ENCODE assay signal across 10 cellular contexts in the genomic region with DNA sequence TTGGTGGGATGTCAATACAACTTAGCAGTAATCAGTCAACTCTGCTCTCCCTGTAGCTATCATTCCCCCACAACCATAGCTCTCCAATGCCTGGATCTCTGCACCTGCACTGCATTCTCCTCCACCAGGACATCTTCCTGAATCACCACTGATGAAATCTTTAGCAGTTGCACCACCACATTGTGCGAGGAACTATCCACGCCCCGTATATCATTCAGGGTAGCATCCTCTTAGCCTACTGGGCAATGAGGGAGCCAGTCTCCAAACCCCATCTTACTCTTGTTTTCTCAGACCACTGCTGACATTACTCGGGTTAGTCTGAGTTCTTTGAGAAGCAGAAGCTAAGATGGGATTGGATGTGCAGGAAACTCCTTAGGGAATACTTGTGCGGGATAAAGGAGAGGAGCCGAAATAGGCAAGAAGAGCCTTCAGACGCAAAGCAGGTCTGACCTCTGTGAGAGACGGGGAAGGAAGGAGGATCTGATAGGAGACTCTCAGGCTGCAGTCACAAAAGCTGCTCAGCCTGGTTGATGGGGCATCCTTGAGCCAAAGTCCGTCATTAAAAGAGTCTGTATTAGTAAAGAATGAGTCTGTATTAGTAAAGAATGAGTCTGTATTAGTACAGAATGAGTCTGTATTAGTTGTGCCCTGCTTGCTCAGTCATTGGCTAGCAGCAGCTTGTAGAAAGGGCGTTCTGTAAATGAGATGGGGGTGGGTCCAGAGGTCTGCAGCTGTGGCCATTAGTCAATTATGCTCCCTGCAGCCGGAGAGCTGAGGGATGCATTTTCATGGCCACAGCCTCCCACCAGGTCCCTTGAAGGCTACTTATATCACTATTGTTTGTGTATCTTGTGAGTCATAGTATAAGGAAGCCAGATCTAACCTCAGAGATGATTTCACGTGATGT. TPM values are rescaled to one million over a fixed set of nuclear protein-coding genes. Genes with fewer than 3 reads are reported as not detected.
DNase-seq lines count a peak whose midpoint lies in the region; ATAC-seq, FAIRE-seq and TF ChIP-seq lines count a peak whose summit lies in the region.
"Had no signal": no experiment of that assay in that cellular context is flagged by ENCODE, and none has a peak within 500 bp of the region (broad histone marks: within the 10 kb centered on the region; RNA-seq: fewer than 3 reads in every experiment).

No MANE protein-coding gene starts in this region.

- no peak for ATAC-seq in natural killer cell treated with Interleukin-12 subunit alpha and Interleukin-12 subunit beta and Interleukin-15 and Interleukin-18, amount 100 ng/mL, for 72 hours
- ATAC-seq in HG02973 (IDR thresholded peaks at IDR 0.05; ENCODE audit: unreplicated experiment), result no peak

- H3K4me1 Mint-ChIP-seq in natural killer cell treated with Interleukin-12 subunit alpha and Interleukin-12 subunit beta and Interleukin-15 and Interleukin-18, amount 100 ng/mL, for 72 hours (ENCODE audit: low read depth in 2 of 2), result no peaks in the 10 kb centered on the region

- no peak overlapping the region for H3K4me3 Mint-ChIP-seq in natural killer cell treated with Interleukin-12 subunit alpha and Interleukin-12 subunit beta and Interleukin-15 and Interleukin-18, amount 100 ng/mL, for 72 hours
- H3K4me3 Mint-ChIP-seq: brain had no signal

- no peak overlapping the region for H2AFZ ChIP-seq in endothelial cell of umbilical vein (ENCODE audit: low read depth, low read length)

- H4K20me1 ChIP-seq in endothelial cell of umbilical vein (replicated peaks; ENCODE audit: control insufficient read depth, extremely low read depth, insufficient read depth, low read length), result no peaks in the 10 kb centered on the region

- H3K27me3 ChIP-seq in endothelial cell of umbilical vein (ENCODE audit: control insufficient read depth in 2 of 2, insufficient read depth in 2 of 2, low read length in 2 of 2), result no peaks in the 10 kb centered on the region

- H3K4me1 ChIP-seq in endothelial cell of umbilical vein (ENCODE audit: control insufficient read depth, extremely low read depth, insufficient read depth, low read length), result peaks cover 11% of the 10 kb centered on the region

- no peak for TF ChIP-seq CTCF in endothelial cell of umbilical vein (IDR thresholded peaks at IDR 0.05; ENCODE audit: extremely low read depth in 1 of 2, insufficient read depth in 1 of 2, low read depth in 1 of 2, low read length in 2 of 2)

- no peaks in the 10 kb centered on the region for H3K36me3 Mint-ChIP-seq in natural killer cell treated with Interleukin-12 subunit alpha and Interleukin-12 subunit beta and Interleukin-15 and Interleukin-18, amount 100 ng/mL, for 72 hours
- H3K36me3 Mint-ChIP-seq: brain had no signal

- peak; percentile 75 for FAIRE-seq in endothelial cell of umbilical vein (lab: Jason Lieb, UNC)

- POLR2A ChIA-PET in endothelial cell of umbilical vein (lab: Charles Lee), result interaction anchor here (0.7 to 1.0 kb wide), 3 partner anchors 17 to 57 kb away, joined by 3 to 5 read pairs (median 4); no protein-coding TSS in a partner anchor

- no peak overlapping the region for H3K9ac ChIP-seq in endothelial cell of umbilical vein (replicated peaks; ENCODE audit: extremely low read depth, insufficient read depth, low read length)

- no peaks in the 10 kb centered on the region for H3K9me3 ChIP-seq in endothelial cell of umbilical vein (replicated peaks; ENCODE audit: control insufficient read depth, insufficient read depth, low read length)

- TF ChIP-seq POLR2A in endothelial cell of umbilical vein (IDR thresholded peaks at IDR 0.05; ENCODE audit: low read depth, low read length), result no peak

- H3K27ac Mint-ChIP-seq in natural killer cell treated with Interleukin-12 subunit alpha and Interleukin-12 subunit beta and Interleukin-15 and Interleukin-18, amount 100 ng/mL, for 72 hours, result no peak overlapping the region

- BruUV-seq in endothelial cell of umbilical vein (replicated peaks; lab: Mats Ljungman, UMichigan), result no TSS peak

- DNase-seq in NOMO-1 treated with DMSO at 0.1 percent for 48 hours (lab: John Stamatoyannopoulos, UW; ENCODE audit: unreplicated experiment) (peak; percentile 32), NOMO-1 treated with dmso at 0.1 percent for 144 hours (lab: John Stamatoyannopoulos, UW; ENCODE audit: unreplicated experiment) (no peak), NCI-H460 (ENCODE audit: extremely low read depth, low read depth) (peak; percentile 55), endothelial cell of umbilical vein (ENCODE audit: low read depth, low spot score) (peak; percentile 69), pulmonary artery endothelial cell (ENCODE audit: low read depth, low spot score) (peak; percentile 27), NCI-H2171 (lab: John Stamatoyannopoulos, UW) (no peak)
- no peak for DNase-seq in natural killer cell treated with Interleukin-12 subunit alpha and Interleukin-12 subunit beta and Interleukin-15 and Interleukin-18, amount 100 ng/mL, for 72 hours (ENCODE audit: low spot score)
- DNase-seq: T-helper 9 cell had no signal

- CTCF ChIA-PET in endothelial cell of umbilical vein (lab: Charles Lee), result interaction anchor here (1.0 to 2.1 kb wide), 5 partner anchors 11 to 137 kb away, joined by 3 to 9 read pairs (median 6); no protein-coding TSS in a partner anchor

- no peaks in the 10 kb centered on the region for H3K9me1 ChIP-seq in endothelial cell of umbilical vein (replicated peaks; ENCODE audit: control insufficient read depth, extremely low read depth, insufficient read depth, low read length)

- no peak overlapping the region for H3K4me2 ChIP-seq in endothelial cell of umbilical vein (ENCODE audit: insufficient read depth, low read length)

- dilution Hi-C loops in endothelial cell of umbilical vein (cut with MboI; ENCODE audit: extremely low pct_ligation_motif_present, low sequenced_read_pairs), result no loop called here

- H3K36me3 ChIP-seq in endothelial cell of umbilical vein (ENCODE audit: control insufficient read depth in 2 of 2, extremely low read depth in 1 of 2, insufficient read depth in 2 of 2, low read length in 2 of 2), result no peaks in the 10 kb centered on the region

- H3K27me3 Mint-ChIP-seq in natural killer cell treated with Interleukin-12 subunit alpha and Interleukin-12 subunit beta and Interleukin-15 and Interleukin-18, amount 100 ng/mL, for 72 hours, result peaks cover 0 to 7% of the 10 kb centered on the region in 2 donors

- no peaks in the 10 kb centered on the region for H3K79me2 ChIP-seq in endothelial cell of umbilical vein (ENCODE audit: control insufficient read depth, insufficient read depth, low read length)

- no peak overlapping the region for H3K27ac ChIP-seq in endothelial cell of umbilical vein (ENCODE audit: insufficient read depth, low read depth, low read length)

- H3K9me3 Mint-ChIP-seq in natural killer cell treated with Interleukin-12 subunit alpha and Interleukin-12 subunit beta and Interleukin-15 and Interleukin-18, amount 100 ng/mL, for 72 hours, result no peaks in the 10 kb centered on the region

- intact Hi-C loops in endothelial cell of umbilical vein (cut with micrococcal nuclease), result no loop called here

- H3K4me3 ChIP-seq in endothelial cell of umbilical vein (replicated peaks in 1 of 3; ENCODE audit: insufficient read depth in 1 of 3, low read depth in 1 of 3, low read length in 3 of 3), result no peak overlapping the region

TF ChIP-seq in endothelial cell of umbilical vein, 7 proteins besides CTCF, POLR2A, EP300 and RAD21:
- TF ChIP-seq FOS (IDR thresholded peaks at IDR 0.05; ENCODE audit: borderline replicate concordance, insufficient read depth, low read length) (peak; percentile 64), EZH2 (IDR thresholded peaks at IDR 0.05; ENCODE audit: borderline replicate concordance, low read depth, low read length, severe bottlenecking) (no peak), JUN (IDR thresholded peaks at IDR 0.05; ENCODE audit: borderline replicate concordance, insufficient read depth, insufficient read length, low read depth) (peak; percentile 64), POLR2AphosphoS5 (IDR thresholded peaks at IDR 0.05; ENCODE audit: insufficient read depth, low read depth, low read length) (peak; percentile 22), MYC (IDR thresholded peaks at IDR 0.05; ENCODE audit: low read depth, low read length) (no peak)

RNA-seq across cellular contexts. Expression of a gene that starts 49.6 kb away (rescaled TPM):
- total RNA-seq in NCI-H460 (2014; rRNA removed; shearing (Covaris generic)), result 38.2 and 42.6 TPM in 2 replicates
- 24.5 and 27.7 TPM in 2 replicates for polyA plus RNA-seq in NCI-H460 (2014; cell fraction: nucleus; rRNA removed)
- 60.0 and 60.8 TPM in 2 replicates for total RNA-seq in endothelial cell of umbilical vein
- 16.8 and 20.2 TPM in 2 replicates for polyA plus RNA-seq in endothelial cell of umbilical vein
- polyA plus RNA-seq in endothelial cell of umbilical vein (2011; cell fraction: cytosol; rRNA removed), result 24.4 and 24.6 TPM in 2 replicates
- 18.0 and 20.9 TPM in 2 replicates for polyA plus RNA-seq in endothelial cell of umbilical vein (2011; cell fraction: nucleus; rRNA removed)
- 42.8 and 47.2 TPM in 2 replicates for polyA plus RNA-seq in endothelial cell of umbilical vein (2012)
- 44.7 and 53.7 TPM in 2 replicates for polyA minus RNA-seq in endothelial cell of umbilical vein
- 20.9 TPM for polyA minus RNA-seq in endothelial cell of umbilical vein (2011; cell fraction: cytosol; rRNA and poly(A)+ RNA removed)
- polyA minus RNA-seq in endothelial cell of umbilical vein (2011; cell fraction: nucleus; rRNA and poly(A)+ RNA removed), result 11.6 and 16.9 TPM in 2 replicates
- total RNA-seq in pulmonary artery endothelial cell, result 45.2 and 59.0 TPM in 2 replicates
- 10 to 100 TPM; 64.3 to 92.1 TPM for total RNA-seq in natural killer cell treated with Interleukin-12 subunit alpha and Interleukin-12 subunit beta and Interleukin-15 and Interleukin-18, amount 100 ng/mL, for 72 hours

Comparison
In these comparisons a context has a peak if more than half of its experiments do, and no peak if none do; other contexts are left out.
1. DNase-seq: peak in NOMO-1 treated with DMSO at 0.1 percent for 48 hours (single experiment), NCI-H460 (single experiment), endothelial cell of umbilical vein (single experiment) and pulmonary artery endothelial cell (single experiment); none in NOMO-1 treated with dmso at 0.1 percent for 144 hours (single experiment), natural killer cell treated with Interleukin-12 subunit alpha and Interleukin-12 subunit beta and Interleukin-15 and Interleukin-18, amount 100 ng/mL, for 72 hours (single experiment) and NCI-H2171 (single experiment).